8 cellular contexts compared by ENCODE assay signal in the genomic region with DNA sequence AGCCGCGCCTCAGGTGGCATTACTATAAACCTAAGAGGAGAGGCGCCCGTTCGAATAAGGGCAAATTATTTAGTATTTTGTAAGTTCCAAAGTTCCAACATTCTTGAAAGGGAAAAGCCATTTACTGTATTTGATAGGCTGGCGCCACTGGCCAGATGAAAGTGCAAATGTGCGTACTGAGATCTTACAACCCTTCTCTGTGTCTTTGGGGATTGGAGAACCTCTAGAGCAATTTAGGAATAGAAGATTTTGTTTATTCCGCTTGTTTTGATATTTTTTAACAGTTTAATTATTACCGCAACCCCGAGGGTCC. TPM values are rescaled to one million over a fixed set of nuclear protein-coding genes. Genes with fewer than 3 reads are reported as not detected.
DNase-seq lines count a peak whose midpoint lies in the region; ATAC-seq and TF ChIP-seq lines count a peak whose summit lies in the region.

No MANE protein-coding gene starts in this region.

- peaks cover 31% of the 10 kb centered on the region for H3K4me1 Mint-ChIP-seq in activated CD4-positive, alpha-beta memory T cell treated with anti-CD3 and anti-CD28 coated beads, Interleukin-2, amount 10 ng/mL, durations not matched to agents 7 days and 5 days

- H3K79me2 ChIP-seq in hepatocyte, result peaks cover 10% of the 10 kb centered on the region

- peak overlapping the region; percentile 85 for H3K4me3 Mint-ChIP-seq in activated CD4-positive, alpha-beta memory T cell treated with anti-CD3 and anti-CD28 coated beads, Interleukin-2, amount 10 ng/mL, durations not matched to agents 7 days and 5 days

- peak overlapping the region; percentile 45 for H3K27ac ChIP-seq in hepatocyte

- H3K9me3 Mint-ChIP-seq in activated CD4-positive, alpha-beta memory T cell treated with anti-CD3 and anti-CD28 coated beads, Interleukin-2, amount 10 ng/mL, durations not matched to agents 7 days and 5 days, result no peaks in the 10 kb centered on the region

- H3K4me2 ChIP-seq in hepatocyte (peak overlapping the region; percentile 87), skeletal muscle satellite cell (ENCODE audit: low read length) (peak overlapping the region; percentile 82)

- peak overlapping the region; percentile 81 for H3K9ac ChIP-seq in skeletal muscle satellite cell (ENCODE audit: low read depth, low read length)

- no peak overlapping the region for H3K27ac Mint-ChIP-seq in activated CD4-positive, alpha-beta memory T cell treated with anti-CD3 and anti-CD28 coated beads, Interleukin-2, amount 10 ng/mL, durations not matched to agents 7 days and 5 days

- no peaks in the 10 kb centered on the region for H3K9me2 ChIP-seq in hepatocyte (replicated peaks; ENCODE audit: insufficient read depth)

- H3K36me3 ChIP-seq in H7 (replicated peaks; ENCODE audit: control insufficient read depth, insufficient read depth, low read length) (no peaks in the 10 kb centered on the region), hepatocyte (replicated peaks; ENCODE audit: insufficient read depth, low read depth) (no peaks in the 10 kb centered on the region), skeletal muscle satellite cell (ENCODE audit: insufficient read depth, low read length) (no peaks in the 10 kb centered on the region)

- H2AFZ ChIP-seq in hepatocyte, result peak overlapping the region; percentile 98

- peaks cover 3% of the 10 kb centered on the region for H3K36me3 Mint-ChIP-seq in activated CD4-positive, alpha-beta memory T cell treated with anti-CD3 and anti-CD28 coated beads, Interleukin-2, amount 10 ng/mL, durations not matched to agents 7 days and 5 days (ENCODE audit: low read depth)

- 16% methylated on average over 10 of the region's 10 CpGs for WGBS in hepatocyte (ENCODE audit: low lambda C conversion rate, missing lambda C conversion rate)

- H3K27me3 ChIP-seq in H7 (ENCODE audit: control insufficient read depth, insufficient read depth, low read length) (no peaks in the 10 kb centered on the region), hepatocyte (no peaks in the 10 kb centered on the region), skeletal muscle satellite cell (ENCODE audit: control insufficient read depth, insufficient read depth, low read length) (no peaks in the 10 kb centered on the region)

- H4K20me1 ChIP-seq in hepatocyte (ENCODE audit: insufficient read depth, poor library complexity, severe bottlenecking), result no peaks in the 10 kb centered on the region

- no peak for TF ChIP-seq CTCF in hepatocyte (IDR thresholded peaks at IDR 0.05; ENCODE audit: poor library complexity)

- peaks cover 27% of the 10 kb centered on the region for H3K27me3 Mint-ChIP-seq in activated CD4-positive, alpha-beta memory T cell treated with anti-CD3 and anti-CD28 coated beads, Interleukin-2, amount 10 ng/mL, durations not matched to agents 7 days and 5 days

- H3K4me1 ChIP-seq in hepatocyte (ENCODE audit: insufficient read depth) (no peaks in the 10 kb centered on the region), skeletal muscle satellite cell (ENCODE audit: control insufficient read depth, insufficient read depth, low read length) (peaks cover 4% of the 10 kb centered on the region)

- POLR2A ChIA-PET in activated CD4-positive, alpha-beta memory T cell treated with anti-CD3 and anti-CD28 coated beads, Interleukin-2, amount 10 ng/mL, durations not matched to agents 7 days and 5 days (lab: Charles Lee), result interaction anchor here (1.0 to 2.7 kb wide), 6 partner anchors 22 to 643 kb away, joined by 3 to 13 read pairs (median 3); partner anchors contain the start of genes LAPTM4A and TTC32

- CTCF ChIA-PET in activated CD4-positive, alpha-beta memory T cell treated with anti-CD3 and anti-CD28 coated beads, Interleukin-2, amount 10 ng/mL, durations not matched to agents 7 days and 5 days (lab: Charles Lee), result interaction anchor here (1.3 kb wide), 1 partner anchor 25 kb away, joined by 6 read pairs; no protein-coding TSS in a partner anchor

- H3K4me3 ChIP-seq in H7 (ENCODE audit: insufficient read depth, low read depth, low read length), result peak overlapping the region; percentile 88
- H3K4me3 ChIP-seq in hepatocyte, result peak overlapping the region; percentile 67
- H3K4me3 ChIP-seq in skeletal muscle satellite cell (ENCODE audit: low read length), result peak overlapping the region; percentile 88

- no peaks in the 10 kb centered on the region for H3K9me3 ChIP-seq in hepatocyte (ENCODE audit: low read depth)
- H3K9me3 ChIP-seq in skeletal muscle satellite cell (replicated peaks; ENCODE audit: low read length), result no peaks in the 10 kb centered on the region

- DNase-seq in H7 (no peak), hepatocyte (ENCODE audit: low spot score) (no peak)
- DNase-seq in activated CD4-positive, alpha-beta memory T cell treated with anti-CD3 and anti-CD28 coated beads, Interleukin-2, amount 10 ng/mL, durations not matched to agents 7 days and 5 days, result no peak

- ATAC-seq in HG02970 (IDR thresholded peaks at IDR 0.05; ENCODE audit: low FRiP score, unreplicated experiment) (no peak), GM18511 (IDR thresholded peaks at IDR 0.05; ENCODE audit: unreplicated experiment) (no peak), HG03565 (IDR thresholded peaks at IDR 0.05; ENCODE audit: unreplicated experiment) (no peak), GM19035 (IDR thresholded peaks at IDR 0.05; ENCODE audit: unreplicated experiment) (no peak)

RNA-seq across cellular contexts. Expression of gene WDR35, which starts 0.5 kb away (rescaled TPM):
- total RNA-seq in H7 (2014; rRNA removed; shearing (Covaris generic)), result 12.4 and 15.4 TPM in 2 replicates
- total RNA-seq in activated CD4-positive, alpha-beta memory T cell treated with anti-CD3 and anti-CD28 coated beads, Interleukin-2, amount 10 ng/mL, durations not matched to agents 7 days and 5 days, result 1 to 10 TPM; 4.5 to 4.7 TPM
- 4.6 TPM in 2 replicates for total RNA-seq in hepatocyte
- 1.8 and 2.0 TPM in 2 replicates for polyA plus RNA-seq in hepatocyte
- 13.4 and 13.8 TPM in 2 replicates for total RNA-seq in skeletal muscle satellite cell (2012; rRNA removed)

RNA-seq across cellular contexts. Expression of gene MATN3, which starts 22.1 kb away (rescaled TPM):
- 1.8 and 3.6 TPM in 2 replicates for total RNA-seq in H7 (2014; rRNA removed; shearing (Covaris generic))
- not detected for total RNA-seq in activated CD4-positive, alpha-beta memory T cell treated with anti-CD3 and anti-CD28 coated beads, Interleukin-2, amount 10 ng/mL, durations not matched to agents 7 days and 5 days
- 2.3 and 3.5 TPM in 2 replicates for total RNA-seq in hepatocyte
- polyA plus RNA-seq in hepatocyte, result 6.0 and 6.8 TPM in 2 replicates
- total RNA-seq in skeletal muscle satellite cell (2012; rRNA removed), result 1.0 and 2.0 TPM in 2 replicates
